1 cellular context compared by ENCODE assay signal in the genomic region with DNA sequence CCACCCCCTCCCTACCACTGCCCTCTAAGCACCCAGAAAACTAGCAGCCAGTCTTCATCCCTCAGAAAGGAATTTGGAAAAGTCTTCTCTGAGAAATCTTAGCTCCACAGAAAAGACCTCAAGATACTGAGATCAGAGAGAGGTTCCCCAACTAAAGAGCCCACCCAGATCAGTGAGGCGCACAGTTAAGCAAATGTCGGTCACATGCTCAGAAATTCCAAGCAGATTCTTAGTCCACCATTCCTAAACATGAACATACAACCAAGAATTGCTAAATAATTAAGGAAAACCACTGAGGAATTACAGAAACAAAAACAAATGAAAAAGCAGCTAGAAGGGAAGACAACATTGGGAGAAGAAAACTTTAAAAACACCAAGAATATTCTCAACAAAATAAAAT.
TF ChIP-seq lines count a peak whose summit lies in the region.

No MANE protein-coding gene starts in this region.

TF ChIP-seq in IMR-90, 13 proteins besides CTCF, POLR2A, EP300 and RAD21:
- 0 out of 2 replicates have a peak, but pooled peaks have one; percentile 5 for TF ChIP-seq USF2 (IDR thresholded peaks at IDR 0.05; ENCODE audit: low read depth, low read length)
- TF ChIP-seq CHD1 (IDR thresholded peaks at IDR 0.05; ENCODE audit: low read depth, low read length): no peak
